Comparison of ENCODE assay signal across 8 cellular contexts in the genomic region with DNA sequence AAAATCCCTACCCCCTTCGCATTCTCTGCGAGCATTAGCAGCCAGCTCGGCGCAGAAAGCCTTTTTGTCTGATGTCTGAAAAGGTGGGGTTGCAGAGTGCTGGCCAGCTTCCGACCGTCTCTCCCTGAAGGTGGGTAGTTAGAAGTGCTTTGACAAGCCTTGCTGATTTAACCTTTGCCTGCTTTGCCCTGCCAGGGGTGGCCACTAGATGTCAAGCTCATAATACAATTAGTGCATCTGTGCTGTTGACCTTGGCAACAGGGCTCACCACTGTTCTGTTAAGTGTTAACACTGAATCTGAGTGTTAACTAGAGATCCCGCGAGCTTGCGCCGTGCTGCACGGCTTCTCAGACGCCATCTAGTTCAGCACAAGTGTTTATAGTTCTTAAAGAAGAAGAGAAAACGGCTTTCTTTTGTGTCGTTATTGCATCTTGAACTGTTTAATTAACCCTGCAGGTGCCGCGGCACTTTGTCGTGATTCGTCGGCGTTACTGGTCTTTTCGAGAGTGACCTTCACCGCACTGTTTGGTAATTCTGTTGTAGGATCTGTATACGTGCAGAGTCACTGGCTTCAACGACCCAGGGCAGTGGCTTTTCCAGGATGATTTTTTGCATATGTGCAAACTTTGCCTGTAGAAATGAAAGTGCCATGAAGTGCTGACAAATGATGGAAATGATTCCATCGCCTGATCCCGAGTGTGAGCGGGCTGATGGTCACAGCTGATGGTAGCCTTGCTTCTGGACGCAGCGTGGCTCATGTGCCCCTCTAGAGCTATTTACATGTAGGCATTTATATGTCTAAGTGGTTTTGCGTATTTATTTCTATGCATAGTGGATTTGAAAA. TPM values are rescaled to one million over a fixed set of nuclear protein-coding genes. Genes with fewer than 3 reads are reported as not detected.
DNase-seq lines count a peak whose midpoint lies in the region; ATAC-seq, FAIRE-seq and TF ChIP-seq lines count a peak whose summit lies in the region.
"Had no signal": no experiment of that assay in that cellular context is flagged by ENCODE, and none has a peak within 500 bp of the region (broad histone marks: within the 10 kb centered on the region; RNA-seq: fewer than 3 reads in every experiment).

No MANE protein-coding gene starts in this region.

- intact Hi-C loops in pancreas (cut with DNase I), result loop anchor here in 1 of 3 donors (10.0 kb wide), 1 partner anchor 110 kb away; no protein-coding TSS in a partner anchor
- intact Hi-C loops in colonic mucosa (cut with DNase I), result no loop called here

- no peaks in the 10 kb centered on the region for H3K4me1 Mint-ChIP-seq in HFFc6 (ENCODE audit: low read depth)

- peaks cover 15% of the 10 kb centered on the region for H3K27me3 Mint-ChIP-seq in HFFc6 (ENCODE audit: insufficient read depth)

- H3K4me3 ChIP-seq in GM12865 (ENCODE audit: low read depth, low read length) (no peak overlapping the region), ectodermal cell (ENCODE audit: insufficient read depth, low read depth, low read length) (peak overlapping the region; percentile 16), pancreas (no peak overlapping the region), colonic mucosa (no peak overlapping the region)

- peak; percentile 30 for TF ChIP-seq CTCF in GM12865 (IDR thresholded peaks at IDR 0.05; ENCODE audit: insufficient read depth, low read depth, low read length, missing control alignments)
- peak; percentile 20 for TF ChIP-seq CTCF in HFFc6 (IDR thresholded peaks at IDR 0.05)
- no peak for TF ChIP-seq CTCF in pancreas (IDR thresholded peaks at IDR 0.05)
- TF ChIP-seq CTCF in colonic mucosa (IDR thresholded peaks at IDR 0.05), result no peak

- DNase-seq in GM12865 (ENCODE audit: low read depth) (peak; percentile 16), HFFc6 (no peak), NCI-H69 (lab: John Stamatoyannopoulos, UW) (peak; percentile 78), pancreas (no peak), colonic mucosa (no peak)
- DNase-seq: left cardiac atrium had no signal

- H3K9me3 Mint-ChIP-seq in HFFc6, result peaks cover 7% of the 10 kb centered on the region

- no peak overlapping the region for H3K27ac Mint-ChIP-seq in HFFc6

- ATAC-seq in pancreas, result peak in 3 of 4 donors; percentile 54 to 71 (median 63)
- no peak for ATAC-seq in HG02852 (IDR thresholded peaks at IDR 0.05; ENCODE audit: unreplicated experiment)

- H3K27me3 ChIP-seq in ectodermal cell (ENCODE audit: control insufficient read depth, insufficient read depth, low read length, poor library complexity, severe bottlenecking) (peaks cover 55% of the 10 kb centered on the region), pancreas (peaks cover 10 to 79% (median 21%) of the 10 kb centered on the region in 4 donors), colonic mucosa (peaks cover 55% of the 10 kb centered on the region)

- WGBS in ectodermal cell, 2 experiments, result 23 to 24% methylated on average over 30 of the region's 30 CpGs
- WGBS in pancreas, 2 donors, result 18% methylated on average over 30 of the region's 30 CpGs

- H3K4me3 Mint-ChIP-seq in HFFc6, result no peak overlapping the region

- H3K9ac ChIP-seq in colonic mucosa (ENCODE audit: low read depth in 2 of 2, low read length in 2 of 2), result no peak overlapping the region

- peaks cover 6% of the 10 kb centered on the region for H3K36me3 Mint-ChIP-seq in HFFc6 (ENCODE audit: low read depth)

- H3K4me1 ChIP-seq in ectodermal cell (ENCODE audit: control insufficient read depth, insufficient read depth, low read length) (peaks cover 39% of the 10 kb centered on the region), pancreas (peaks cover 0 to 3% (median 0%) of the 10 kb centered on the region in 3 donors), colonic mucosa (no peaks in the 10 kb centered on the region)

- no peak for FAIRE-seq in pancreas (lab: Jason Lieb, UNC)

- no peaks in the 10 kb centered on the region for H3K9me3 ChIP-seq in ectodermal cell (ENCODE audit: control insufficient read depth, low read length)
- H3K9me3 ChIP-seq in pancreas, result no peaks in the 10 kb centered on the region
- H3K9me3 ChIP-seq in colonic mucosa, result no peaks in the 10 kb centered on the region

- H3K36me3 ChIP-seq in ectodermal cell (ENCODE audit: control insufficient read depth, insufficient read depth, low read length) (no peaks in the 10 kb centered on the region), pancreas (no peaks in the 10 kb centered on the region), colonic mucosa (no peaks in the 10 kb centered on the region)

- no peak overlapping the region for H3K27ac ChIP-seq in ectodermal cell (ENCODE audit: insufficient read depth, low read depth, low read length, poor library complexity, severe bottlenecking)
- H3K27ac ChIP-seq in pancreas, result no peak overlapping the region
- no peak overlapping the region for H3K27ac ChIP-seq in colonic mucosa

RNA-seq across cellular contexts. Expression of gene SALL3, which starts 5.5 kb away (rescaled TPM):
- not detected for total RNA-seq in HFFc6 (2021; fragmentation: NEBNext Ultra II Directional; extraction: Animal tissue kit (Norgen Biotek cat#: 25700))
- 13.2 TPM for polyA plus RNA-seq in ectodermal cell (2013, experiment 1 of 4)
- 30.6 TPM for polyA plus RNA-seq in ectodermal cell (2013, experiment 2 of 4)
- 19.5 TPM for polyA plus RNA-seq in ectodermal cell (2013, experiment 3 of 4)
- polyA plus RNA-seq in ectodermal cell (2013, experiment 4 of 4), result 24.8 TPM
- total RNA-seq in pancreas (under 1 TPM in 1 of 6 donors, not detected in 5; 0.03 TPM), colonic mucosa (under 1 TPM in 1 of 2 donors, not detected in 1; 0.05 TPM)
- not detected for polyA plus RNA-seq in pancreas

Comparison
In these comparisons a context has a peak if more than half of its experiments do, and no peak if none do; other contexts are left out.
1. DNase-seq: peak in GM12865 (single experiment) and NCI-H69 (single experiment); none in HFFc6 (single experiment), pancreas (0 of 6) and colonic mucosa (single experiment).
2. CTCF ChIP-seq: peak in GM12865 (single experiment) and HFFc6 (single experiment); none in pancreas (0 of 4) and colonic mucosa (single experiment).